In the genomic region with DNA sequence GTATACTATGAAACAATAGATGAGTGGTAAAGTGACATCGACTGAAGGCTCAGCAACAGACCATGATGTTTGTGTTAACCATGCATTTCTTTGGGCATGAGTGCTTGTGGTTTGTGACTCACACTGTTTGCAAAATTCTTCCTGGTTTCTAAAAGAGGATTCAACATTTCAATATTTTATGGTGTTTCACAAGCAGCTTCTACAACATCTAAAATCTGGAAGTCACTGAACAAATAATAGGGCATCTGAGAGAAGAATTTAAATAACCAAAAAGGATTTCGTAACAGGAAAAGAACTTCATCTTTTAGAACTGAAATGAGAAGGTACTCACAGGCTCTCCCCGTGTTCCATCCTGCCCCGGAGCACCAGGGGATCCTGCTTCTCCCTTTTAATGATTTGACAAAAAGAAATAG, we compare ENCODE assay signal across 11 cellular contexts.
DNase-seq lines count a peak whose midpoint lies in the region; TF ChIP-seq lines count a peak whose summit lies in the region.
"Had no signal": no experiment of that assay in that cellular context is flagged by ENCODE, and none has a peak within 500 bp of the region (broad histone marks: within the 10 kb centered on the region; RNA-seq: fewer than 3 reads in every experiment).

No MANE protein-coding gene starts in this region.

- DNase-seq in HFF-Myc (ENCODE audit: extremely low read depth, low read depth): peak; percentile 92
- DNase-seq in SJCRH30: peak; percentile 13 to 59
- DNase-seq in fibroblast of the aortic adventitia (ENCODE audit: low read depth): peak; percentile 97
- DNase-seq in GM13977 (ENCODE audit: low spot score): no peak
- no peak for DNase-seq in NCI-H1930 (lab: John Stamatoyannopoulos, UW)
- DNase-seq in posterior cingulate gyrus: no peak
- DNase-seq in neural progenitor cell (ENCODE audit: low spot score): no peak
- DNase-seq: activated gamma-delta T cell, head of caudate nucleus, T-helper 17 cell had no signal

- in situ Hi-C loops in GM13977 (cut with MboI; ENCODE audit: low pct_unique_long_range_greater_than_20kb, low sequenced_read_pairs, unreplicated experiment): no loop called here

- H3K9me3 ChIP-seq in SJCRH30 (replicated peaks): no peaks in the 10 kb centered on the region
- H3K9me3 ChIP-seq in neural progenitor cell (ENCODE audit: low read depth): no peaks in the 10 kb centered on the region

- H3K4me1 ChIP-seq in ACC112 (ENCODE audit: control insufficient read depth, insufficient read depth, low read length, unreplicated experiment) (peaks cover 30% of the 10 kb centered on the region), SJCRH30 (peaks cover 23% of the 10 kb centered on the region), neural progenitor cell (no peaks in the 10 kb centered on the region)

- no peak for TF ChIP-seq CTCF in HFF-Myc (IDR thresholded peaks at IDR 0.05; ENCODE audit: low read depth, low read length, missing control alignments)
- no peak for TF ChIP-seq CTCF in fibroblast of the aortic adventitia (IDR thresholded peaks at IDR 0.05; ENCODE audit: insufficient read depth, low read length)
- TF ChIP-seq CTCF in GM13977 (IDR thresholded peaks at IDR 0.05; ENCODE audit: extremely low read depth, insufficient read depth, missing control alignments): no peak
- TF ChIP-seq CTCF in neural progenitor cell (IDR thresholded peaks at IDR 0.05): no peak

- intact Hi-C loops in posterior cingulate gyrus (cut with DNase I): no loop called here

- H3K4me3 ChIP-seq in ACC112 (ENCODE audit: low read depth, low read length): no peak overlapping the region
- H3K4me3 ChIP-seq in HFF-Myc (replicated peaks; ENCODE audit: low read depth, low read length): no peak overlapping the region
- no peak overlapping the region for H3K4me3 ChIP-seq in SJCRH30
- no peak overlapping the region for H3K4me3 ChIP-seq in fibroblast of the aortic adventitia (ENCODE audit: low read depth, low read length)
- no peak overlapping the region for H3K4me3 ChIP-seq in neural progenitor cell

- no peak overlapping the region for H3K27ac Mint-ChIP-seq in neural progenitor cell
- H3K27ac Mint-ChIP-seq: T-helper 17 cell had no signal

- H3K9ac ChIP-seq in neural progenitor cell: no peak overlapping the region

- no peaks in the 10 kb centered on the region for H3K36me3 ChIP-seq in ACC112 (ENCODE audit: insufficient read depth, low read length)
- no peaks in the 10 kb centered on the region for H3K36me3 ChIP-seq in SJCRH30
- no peaks in the 10 kb centered on the region for H3K36me3 ChIP-seq in neural progenitor cell

- H3K27me3 Mint-ChIP-seq in neural progenitor cell (ENCODE audit: insufficient read depth, low read depth): no peaks in the 10 kb centered on the region
- H3K27me3 Mint-ChIP-seq: T-helper 17 cell had no signal

- no peaks in the 10 kb centered on the region for H3K79me2 ChIP-seq in ACC112 (ENCODE audit: control insufficient read depth, insufficient read depth, low read length, unreplicated experiment)
- H3K79me2 ChIP-seq in neural progenitor cell (ENCODE audit: low read depth): no peaks in the 10 kb centered on the region

- H3K36me3 Mint-ChIP-seq in neural progenitor cell: no peaks in the 10 kb centered on the region

- H3K9me3 Mint-ChIP-seq in neural progenitor cell: no peaks in the 10 kb centered on the region

- H2AFZ ChIP-seq in ACC112 (ENCODE audit: low read length, unreplicated experiment) (no peak overlapping the region), neural progenitor cell (replicated peaks) (no peak overlapping the region)

- no peak overlapping the region for H3K4me2 ChIP-seq in neural progenitor cell

- no peaks in the 10 kb centered on the region for H4K20me1 ChIP-seq in neural progenitor cell (ENCODE audit: low read depth)

- H3K27me3 ChIP-seq in ACC112 (ENCODE audit: insufficient read depth, low read length) (no peaks in the 10 kb centered on the region), SJCRH30 (no peaks in the 10 kb centered on the region), neural progenitor cell (no peaks in the 10 kb centered on the region)

- H3F3A ChIP-seq in neural progenitor cell (ENCODE audit: low read depth): peaks cover 5% of the 10 kb centered on the region

- no peak overlapping the region for H3K4me3 Mint-ChIP-seq in neural progenitor cell
- H3K4me3 Mint-ChIP-seq: T-helper 17 cell had no signal

- H3K27ac ChIP-seq in ACC112 (ENCODE audit: low read depth, low read length): peak overlapping the region; percentile 92
- peak overlapping the region; percentile 35 for H3K27ac ChIP-seq in SJCRH30
- no peak overlapping the region for H3K27ac ChIP-seq in neural progenitor cell

- H3K4me1 Mint-ChIP-seq in neural progenitor cell: no peaks in the 10 kb centered on the region
- H3K4me1 Mint-ChIP-seq: T-helper 17 cell had no signal

Comparison
In these comparisons a context has a peak if more than half of its experiments do, and no peak if none do; other contexts are left out.
1. DNase-seq: peak in HFF-Myc (single experiment), SJCRH30 (2 of 2) and fibroblast of the aortic adventitia (single experiment); none in GM13977 (single experiment), NCI-H1930 (0 of 2), posterior cingulate gyrus (0 of 10) and neural progenitor cell (single experiment).